In genomic region chr6:57283096-57283495, GRCh38 we compare ENCODE assay signal across 24 cellular contexts. TPM values are rescaled to one million over a fixed set of nuclear protein-coding genes. Genes with fewer than 3 reads are reported as not detected.
A peak's percentile ranks its signal among the peaks of the same experiment; 100 is the strongest.
DNase-seq lines count a peak whose midpoint lies in the region; ATAC-seq and TF ChIP-seq lines count a peak whose summit lies in the region.
"Had no signal": no experiment of that assay in that cellular context is flagged by ENCODE, and none has a peak within 500 bp of the region (broad histone marks: within the 10 kb centered on the region; RNA-seq: fewer than 3 reads in every experiment).

No MANE protein-coding gene starts in this region.

- peaks cover 7% of the 10 kb centered on the region for H3K27me3 Mint-ChIP-seq in GM23338 (ENCODE audit: insufficient read depth, low read depth, poor library complexity)

- H3K79me2 ChIP-seq in GM23338 (replicated peaks; ENCODE audit: insufficient read depth), result no peaks in the 10 kb centered on the region

- no peaks in the 10 kb centered on the region for H3K36me3 Mint-ChIP-seq in GM23338 (ENCODE audit: low read depth)
- H3K36me3 Mint-ChIP-seq: CD4-positive, CD25-positive, alpha-beta regulatory T cell; naive thymus-derived CD8-positive, alpha-beta T cell had no signal

- H3K9me3 Mint-ChIP-seq in GM23338, result no peaks in the 10 kb centered on the region; the same call in 2 of the 3 replicates
- H3K9me3 Mint-ChIP-seq: activated B cell treated with CpG ODN at 0.5 μM for 24 hours; T-helper 2 cell treated with Interferon-gamma antibody and Interleukin-4, amounts not matched to agents 5 μg/mL and 100 μg/mL, for 36 hours had no signal

- H3K27ac ChIP-seq in GM23338 (ENCODE audit: low read depth), result no peak overlapping the region
- H3K27ac ChIP-seq in sigmoid colon, result peak overlapping the region in 3 of 4 donors; percentile 57 to 76 (median 75)
- H3K27ac ChIP-seq: KMS-11, ovary, right atrium auricular region had no signal

- no peaks in the 10 kb centered on the region for H3F3A ChIP-seq in GM23338 (replicated peaks; ENCODE audit: low read depth)

- H3K4me3 ChIP-seq in GM23338, result no peak overlapping the region
- H3K4me3 ChIP-seq in fibroblast of mammary gland (ENCODE audit: control insufficient read depth, low read depth, low read length), result no peak overlapping the region
- no peak overlapping the region for H3K4me3 ChIP-seq in sigmoid colon
- H3K4me3 ChIP-seq: ovary, right atrium auricular region had no signal

- H3K9me2 ChIP-seq in GM23338 (ENCODE audit: insufficient read depth), result no peaks in the 10 kb centered on the region; the same call in 1 of the 2 replicates

- no peak for ATAC-seq in GM23338
- no peak for ATAC-seq in HG02852 (IDR thresholded peaks at IDR 0.05; ENCODE audit: unreplicated experiment)
- ATAC-seq: left colon; naive thymus-derived CD8-positive, alpha-beta T cell had no signal

- H3K4me3 Mint-ChIP-seq in GM23338, result no peak overlapping the region
- H3K4me3 Mint-ChIP-seq: activated B cell treated with CpG ODN at 0.5 μM for 24 hours; CD4-positive, CD25-positive, alpha-beta regulatory T cell; naive thymus-derived CD8-positive, alpha-beta T cell; T-helper 2 cell treated with Interferon-gamma antibody and Interleukin-4, amounts not matched to agents 5 μg/mL and 100 μg/mL, for 36 hours had no signal

- H3K4me2 ChIP-seq in GM23338, result no peak overlapping the region
- H3K4me2 ChIP-seq: KMS-11 had no signal

- H3K27me3 ChIP-seq in GM23338 (ENCODE audit: insufficient read depth), result no peaks in the 10 kb centered on the region
- no peaks in the 10 kb centered on the region for H3K27me3 ChIP-seq in sigmoid colon
- H3K27me3 ChIP-seq: ovary, right atrium auricular region had no signal

- peak overlapping the region; percentile 56; the same call in 1 of the 2 replicates for H2AFZ ChIP-seq in GM23338

- intact Hi-C loops in sigmoid colon (cut with DNase I), result no loop called here

- TF ChIP-seq EP300 in sigmoid colon (IDR thresholded peaks at IDR 0.05), result no peak

- H3K36me3 ChIP-seq in GM23338 (ENCODE audit: insufficient read depth) (no peaks in the 10 kb centered on the region), sigmoid colon (no peaks in the 10 kb centered on the region)
- H3K36me3 ChIP-seq: ovary, right atrium auricular region had no signal

- no peaks in the 10 kb centered on the region for H4K20me1 ChIP-seq in GM23338 (replicated peaks; ENCODE audit: insufficient read depth)

- H3K4me1 ChIP-seq in GM23338 (ENCODE audit: insufficient read depth) (peaks cover 2% of the 10 kb centered on the region; the same call in 1 of the 2 replicates), sigmoid colon (peaks cover 0 to 40% (median 37%) of the 10 kb centered on the region in 4 donors)
- H3K4me1 ChIP-seq: right atrium auricular region had no signal

- no peak for DNase-seq in GM23338 (ENCODE audit: low spot score)
- DNase-seq in NCI-H510A treated with DMSO at 0.1 percent for 48 hours (lab: John Stamatoyannopoulos, UW), result peak; percentile 81
- peak; percentile 42 for DNase-seq in fibroblast of mammary gland (ENCODE audit: low read depth)
- DNase-seq in sigmoid colon, result no peak
- no peak for DNase-seq in SK-N-DZ (ENCODE audit: low spot score)
- DNase-seq in COLO668 (lab: John Stamatoyannopoulos, UW; ENCODE audit: unreplicated experiment), result no peak
- DNase-seq in NCI-H1048 (lab: John Stamatoyannopoulos, UW), result no peak
- DNase-seq: activated B cell treated with CpG ODN at 0.5 μM for 24 hours; activated CD4-positive, alpha-beta T cell treated with anti-CD3 and anti-CD28 coated beads, Interleukin-2, amount 50 U/mL, for 4 hours; activated CD8-positive, alpha-beta memory T cell treated with anti-CD3 and anti-CD28 coated beads, Interleukin-2, amount 50 U/mL, for 4 hours; CD4-positive, CD25-positive, alpha-beta regulatory T cell; effector CD4-positive, alpha-beta T cell; HCEC 1CT; left colon; mesenchymal stem cell; naive thymus-derived CD8-positive, alpha-beta T cell; NCI-H1092 treated with DMSO at 0.1 percent for 48 hours; NCI-H2081; NCI-H524; ovary had no signal

- no peaks in the 10 kb centered on the region for H3K4me1 Mint-ChIP-seq in GM23338
- H3K4me1 Mint-ChIP-seq: activated B cell treated with CpG ODN at 0.5 μM for 24 hours; CD4-positive, CD25-positive, alpha-beta regulatory T cell; naive thymus-derived CD8-positive, alpha-beta T cell had no signal

- no peak for TF ChIP-seq CTCF in GM23338 (conservative IDR thresholded peaks at IDR 0.05; ENCODE audit: low read depth in 2 of 2)
- no peak for TF ChIP-seq CTCF in fibroblast of mammary gland (conservative IDR thresholded peaks at IDR 0.05; ENCODE audit: control insufficient read depth, insufficient read depth, low read depth, low read length)
- no peak for TF ChIP-seq CTCF in sigmoid colon (IDR thresholded peaks at IDR 0.05)

- TF ChIP-seq POLR2A in sigmoid colon (IDR thresholded peaks at IDR 0.05), result no peak

- no peaks in the 10 kb centered on the region for H3K9me3 ChIP-seq in sigmoid colon
- H3K9me3 ChIP-seq: ovary, right atrium auricular region had no signal

- H3K27ac Mint-ChIP-seq in GM23338, result no peak overlapping the region
- H3K27ac Mint-ChIP-seq: activated B cell treated with CpG ODN at 0.5 μM for 24 hours; CD4-positive, CD25-positive, alpha-beta regulatory T cell; naive thymus-derived CD8-positive, alpha-beta T cell; T-helper 2 cell treated with Interferon-gamma antibody and Interleukin-4, amounts not matched to agents 5 μg/mL and 100 μg/mL, for 36 hours had no signal

TF ChIP-seq in GM23338, 12 proteins besides CTCF, POLR2A, EP300 and RAD21:
- TF ChIP-seq POLR2AphosphoS5 (IDR thresholded peaks at IDR 0.05; ENCODE audit: low read depth) (no peak), ZNF114 (CRISPR knock-in tag; IDR thresholded peaks at IDR 0.05) (no peak), CREB1 (CRISPR knock-in tag; IDR thresholded peaks at IDR 0.05; ENCODE audit: low read depth) (no peak), EZH2phosphoT487 (IDR thresholded peaks at IDR 0.05; ENCODE audit: unreplicated experiment) (no peak), JUNB (IDR thresholded peaks at IDR 0.05; ENCODE audit: unreplicated experiment) (no peak), NANOG (IDR thresholded peaks at IDR 0.05; ENCODE audit: borderline replicate concordance) (no peak)

RNA-seq across cellular contexts. Expression of gene PRIM2, which starts 34.3 kb away (rescaled TPM):
- 65.3 and 75.2 TPM in 2 replicates for total RNA-seq in GM23338 (2014; rRNA removed; shearing (Covaris generic))
- polyA plus RNA-seq in GM23338 (2016; fragmentation: Nextera tagmentation; extraction: Ambion mirVana) (37.2 and 45.5 TPM in 2 replicates), sigmoid colon (1 to 10 TPM; 3.6 to 8.8 (median 6.2) TPM)
- 10 to 100 TPM; 10.7 to 14.7 (median 12.4) TPM for total RNA-seq in sigmoid colon
- 63.3 and 64.3 TPM in 2 replicates for polyA plus RNA-seq in SK-N-DZ (2014; cell fraction: cytosol; rRNA removed)
- polyA plus RNA-seq in SK-N-DZ (2014; cell fraction: nucleus; rRNA removed), result 22.2 and 27.9 TPM in 2 replicates

Comparison
In these comparisons a context has a peak if more than half of its experiments do, and no peak if none do; other contexts are left out.
1. DNase-seq: peak in NCI-H510A treated with DMSO at 0.1 percent for 48 hours (single experiment) and fibroblast of mammary gland (single experiment); none in GM23338 (single experiment), sigmoid colon (single experiment), SK-N-DZ (single experiment), COLO668 (single experiment) and NCI-H1048 (single experiment).